ENCODE assay signal across 1 cellular context in genomic region chr7:116805100-116805544, GRCh38.
TF ChIP-seq lines count a peak whose summit lies in the region.

No MANE protein-coding gene starts in this region.

TF ChIP-seq in HEK293, 187 proteins besides CTCF, POLR2A, EP300 and RAD21 (continued from another document):
- TF ChIP-seq ZNF184 (tag by site-specific recombination; IDR thresholded peaks at IDR 0.05) (peak; percentile 53; the same call in 1 of the 2 replicates), PRDM1 (tag by site-specific recombination; IDR thresholded peaks at IDR 0.05) (0 out of 2 replicates have a peak, but pooled peaks have one; percentile 27), TSHZ1 (tag by site-specific recombination; IDR thresholded peaks at IDR 0.05; ENCODE audit: borderline replicate concordance) (peak; percentile 91), SCRT1 (tag by site-specific recombination; IDR thresholded peaks at IDR 0.05; ENCODE audit: borderline replicate concordance) (peak; percentile 90), OVOL3 (tag by site-specific recombination; IDR thresholded peaks at IDR 0.05) (peak; percentile 81), ZNF398 (tag by site-specific recombination; IDR thresholded peaks at IDR 0.05) (peak; percentile 54), INSM2 (tag by site-specific recombination; IDR thresholded peaks at IDR 0.05) (peak; percentile 80), SP7 (tag by site-specific recombination; IDR thresholded peaks at IDR 0.05) (peak; percentile 91), ZNF394 (tag by site-specific recombination; IDR thresholded peaks at IDR 0.05; ENCODE audit: borderline replicate concordance) (peak; percentile 56; the same call in 1 of the 2 replicates), ZSCAN4 (tag by site-specific recombination; IDR thresholded peaks at IDR 0.05) (peak; percentile 54; the same call in 1 of the 2 replicates), KLF1 (tag by site-specific recombination; IDR thresholded peaks at IDR 0.05) (peak; percentile 36; the same call in 1 of the 2 replicates), ZNF140 (tag by site-specific recombination; IDR thresholded peaks at IDR 0.05) (no peak), ZFHX2 (tag by site-specific recombination; conservative IDR thresholded peaks at IDR 0.05) (peak; percentile 28; the same call in 1 of the 2 replicates), ZIC2 (tag by site-specific recombination; IDR thresholded peaks at IDR 0.05) (peak; percentile 17; the same call in 1 of the 2 replicates), ZNF10 (tag by site-specific recombination; IDR thresholded peaks at IDR 0.05) (peak; percentile 66), ZNF623 (tag by site-specific recombination; IDR thresholded peaks at IDR 0.05) (no peak), RBAK (tag by site-specific recombination; IDR thresholded peaks at IDR 0.05) (no peak), ZNF558 (tag by site-specific recombination; IDR thresholded peaks at IDR 0.05) (peak; percentile 32; the same call in 1 of the 2 replicates), ZNF449 (tag by site-specific recombination; IDR thresholded peaks at IDR 0.05) (peak; percentile 66; the same call in 1 of the 2 replicates), ZNF610 (tag by site-specific recombination; IDR thresholded peaks at IDR 0.05; ENCODE audit: borderline replicate concordance) (peak; percentile 79; the same call in 1 of the 2 replicates), ZNF24 (tag by site-specific recombination; IDR thresholded peaks at IDR 0.05) (peak; percentile 85), ZBTB17 (tag by site-specific recombination; IDR thresholded peaks at IDR 0.05) (peak; percentile 85), HOXC10 (CRISPR knock-in tag; IDR thresholded peaks at IDR 0.05) (no peak), PRDM4 (tag by site-specific recombination; IDR thresholded peaks at IDR 0.05) (peak; percentile 73; the same call in 1 of the 2 replicates), ZNF202 (tag by site-specific recombination; IDR thresholded peaks at IDR 0.05; ENCODE audit: borderline replicate concordance) (no peak), ZNF404 (tag by site-specific recombination; IDR thresholded peaks at IDR 0.05) (no peak), ZNF391 (tag by site-specific recombination; IDR thresholded peaks at IDR 0.05; ENCODE audit: borderline replicate concordance, low read depth) (peak; percentile 77; the same call in 1 of the 2 replicates), ZNF362 (tag by site-specific recombination; IDR thresholded peaks at IDR 0.05) (no peak), ZNF138 (tag by site-specific recombination; IDR thresholded peaks at IDR 0.05; ENCODE audit: borderline replicate concordance) (no peak), ZBTB21 (tag by site-specific recombination; IDR thresholded peaks at IDR 0.05) (peak; percentile 77; the same call in 1 of the 2 replicates), ZSCAN23 (tag by site-specific recombination; IDR thresholded peaks at IDR 0.05) (0 out of 2 replicates have a peak, but pooled peaks have one; percentile 65), FEZF1 (tag by site-specific recombination; IDR thresholded peaks at IDR 0.05) (peak; percentile 95), GLIS2 (tag by site-specific recombination; IDR thresholded peaks at IDR 0.05) (peak; percentile 47; the same call in 1 of the 2 replicates), ZFP37 (tag by site-specific recombination; IDR thresholded peaks at IDR 0.05) (no peak), ZNF157 (tag by site-specific recombination; IDR thresholded peaks at IDR 0.05) (no peak), ZFP69B (tag by site-specific recombination; IDR thresholded peaks at IDR 0.05) (peak; percentile 68), HIC1 (tag by site-specific recombination; IDR thresholded peaks at IDR 0.05) (peak; percentile 68)
- TF ChIP-seq, protein P1, sequence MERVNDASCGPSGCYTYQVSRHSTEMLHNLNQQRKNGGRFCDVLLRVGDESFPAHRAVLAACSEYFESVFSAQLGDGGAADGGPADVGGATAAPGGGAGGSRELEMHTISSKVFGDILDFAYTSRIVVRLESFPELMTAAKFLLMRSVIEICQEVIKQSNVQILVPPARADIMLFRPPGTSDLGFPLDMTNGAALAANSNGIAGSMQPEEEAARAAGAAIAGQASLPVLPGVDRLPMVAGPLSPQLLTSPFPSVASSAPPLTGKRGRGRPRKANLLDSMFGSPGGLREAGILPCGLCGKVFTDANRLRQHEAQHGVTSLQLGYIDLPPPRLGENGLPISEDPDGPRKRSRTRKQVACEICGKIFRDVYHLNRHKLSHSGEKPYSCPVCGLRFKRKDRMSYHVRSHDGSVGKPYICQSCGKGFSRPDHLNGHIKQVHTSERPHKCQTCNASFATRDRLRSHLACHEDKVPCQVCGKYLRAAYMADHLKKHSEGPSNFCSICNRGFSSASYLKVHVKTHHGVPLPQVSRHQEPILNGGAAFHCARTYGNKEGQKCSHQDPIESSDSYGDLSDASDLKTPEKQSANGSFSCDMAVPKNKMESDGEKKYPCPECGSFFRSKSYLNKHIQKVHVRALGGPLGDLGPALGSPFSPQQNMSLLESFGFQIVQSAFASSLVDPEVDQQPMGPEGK (tag by site-specific recombination; IDR thresholded peaks at IDR 0.05): peak; percentile 92
- TF ChIP-seq, protein P2, sequence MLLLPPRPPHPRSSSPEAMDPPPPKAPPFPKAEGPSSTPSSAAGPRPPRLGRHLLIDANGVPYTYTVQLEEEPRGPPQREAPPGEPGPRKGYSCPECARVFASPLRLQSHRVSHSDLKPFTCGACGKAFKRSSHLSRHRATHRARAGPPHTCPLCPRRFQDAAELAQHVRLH (tag by site-specific recombination; IDR thresholded peaks at IDR 0.05): peak; percentile 26; the same call in 1 of the 2 replicates
